25 cellular contexts compared by ENCODE assay signal in the genomic region with DNA sequence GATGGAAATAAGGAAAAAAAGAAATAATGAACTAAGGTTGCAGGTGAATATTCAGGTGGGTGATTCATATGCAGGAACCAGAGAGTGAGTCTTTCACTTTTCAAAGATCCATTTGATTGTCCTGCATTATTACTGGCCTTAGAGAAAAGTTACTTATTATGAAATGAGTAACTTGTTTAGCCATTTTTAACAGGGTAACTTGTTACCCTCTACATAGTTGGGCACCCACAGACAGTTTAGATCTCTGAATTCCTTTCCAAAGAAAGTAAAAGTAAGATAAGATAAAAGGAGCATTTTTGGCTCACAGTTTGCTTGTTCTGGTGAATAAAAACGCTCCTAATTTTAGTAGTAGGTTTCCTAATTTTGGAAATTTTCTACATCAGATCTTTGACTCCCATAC. TPM values are rescaled to one million over a fixed set of nuclear protein-coding genes. Genes with fewer than 3 reads are reported as not detected.
"Had no signal": no experiment of that assay in that cellular context is flagged by ENCODE, and none has a peak within 500 bp of the region (broad histone marks: within the 10 kb centered on the region; RNA-seq: fewer than 3 reads in every experiment).

No MANE protein-coding gene starts in this region.

- H3K79me2 ChIP-seq: parathyroid adenoma had no signal

- H3K36me3 Mint-ChIP-seq: activated CD4-positive, alpha-beta memory T cell treated with anti-CD3 and anti-CD28 coated beads for 36 hours had no signal

- H3K4me3 ChIP-seq: heart right ventricle, left ventricle myocardium inferior, lung, mucosa of descending colon, right lobe of liver, tibial nerve had no signal

- ATAC-seq: activated CD4-positive, CD25-positive, alpha-beta regulatory T cell treated with anti-CD3 and anti-CD28 coated beads, Interleukin-2, amount 50 U/mL, for 24 hours; activated T-cell treated with anti-CD3 and anti-CD28 coated beads, Interleukin-2, amount 50 U/mL, for 4 hours; activated T-helper 17 cell treated with anti-CD3 and anti-CD28 coated beads, Interleukin-2, amount 50 U/mL, for 72 hours; heart right ventricle; right lobe of liver; T-helper 17 cell had no signal

- DNase-seq: activated CD4-positive, alpha-beta memory T cell treated with anti-CD3 and anti-CD28 coated beads for 36 hours; activated CD4-positive, alpha-beta T cell treated with anti-CD3 and anti-CD28 coated beads, Interleukin-2, amount 10 ng/mL, durations not matched to agents 24 days and 14 days; activated CD8-positive, alpha-beta memory T cell treated with anti-CD3 and anti-CD28 coated beads, Interleukin-2, amount 50 U/mL, for 48 hours; activated gamma-delta T cell treated with Interleukin-2 at 50 U/mL for 16 hours; activated naive CD4-positive, alpha-beta T cell treated with anti-CD3 and anti-CD28 coated beads, Interleukin-2, amount 50 U/mL, for 16 hours; activated T-cell treated with anti-CD3 and anti-CD28 coated beads, Interleukin-2, amount 50 U/mL, for 4 hours; amniotic stem cell; caudate nucleus; foreskin melanocyte; heart right ventricle; left ventricle myocardium inferior; mucosa of descending colon; nephron progenitor cell; right lobe of liver; stimulated activated CD4-positive, alpha-beta T cell treated with anti-CD3 and anti-CD28 coated beads, Interleukin-2, amount 100 ng/mL, for 48 hours; stimulated activated naive CD4-positive, alpha-beta T cell treated with Interleukin-2 at 50 U/mL for 16 hours; T-helper 17 cell; T1000; WERI-Rb-1 had no signal

- H3K27ac Mint-ChIP-seq: activated CD4-positive, alpha-beta memory T cell treated with anti-CD3 and anti-CD28 coated beads for 36 hours; activated CD4-positive, alpha-beta T cell treated with anti-CD3 and anti-CD28 coated beads, Interleukin-2, amount 10 ng/mL, durations not matched to agents 24 days and 14 days; activated T-helper 17 cell treated with anti-CD3 and anti-CD28 coated beads, Interleukin-2, amount 50 U/mL, for 72 hours; T-helper 17 cell had no signal

- H3K9me3 Mint-ChIP-seq: activated CD4-positive, alpha-beta memory T cell treated with anti-CD3 and anti-CD28 coated beads for 36 hours; activated CD4-positive, alpha-beta T cell treated with anti-CD3 and anti-CD28 coated beads, Interleukin-2, amount 10 ng/mL, durations not matched to agents 24 days and 14 days; activated T-cell treated with anti-CD3 and anti-CD28 coated beads, Interleukin-2, amount 50 U/mL, for 4 hours; activated T-helper 17 cell treated with anti-CD3 and anti-CD28 coated beads, Interleukin-2, amount 50 U/mL, for 72 hours; nephron progenitor cell had no signal

- H2AFZ ChIP-seq: parathyroid adenoma had no signal

- H3K9me3 ChIP-seq: heart right ventricle, left ventricle myocardium inferior, mucosa of descending colon, neutrophil, right lobe of liver, tibial nerve had no signal

- H3K27ac ChIP-seq: heart right ventricle, left ventricle myocardium inferior, neutrophil, parathyroid adenoma, right lobe of liver, tibial nerve, WERI-Rb-1 had no signal

- H3K4me1 ChIP-seq: parathyroid adenoma, right lobe of liver had no signal

- H3K36me3 ChIP-seq: heart right ventricle, left ventricle myocardium inferior, neutrophil, right lobe of liver, tibial nerve, WERI-Rb-1 had no signal

- H3K4me3 Mint-ChIP-seq: activated CD4-positive, alpha-beta memory T cell treated with anti-CD3 and anti-CD28 coated beads for 36 hours; activated CD4-positive, alpha-beta T cell treated with anti-CD3 and anti-CD28 coated beads, Interleukin-2, amount 10 ng/mL, durations not matched to agents 24 days and 14 days; activated T-cell treated with anti-CD3 and anti-CD28 coated beads, Interleukin-2, amount 50 U/mL, for 4 hours; activated T-helper 17 cell treated with anti-CD3 and anti-CD28 coated beads, Interleukin-2, amount 50 U/mL, for 72 hours; nephron progenitor cell; T-helper 17 cell had no signal

- H3K27me3 ChIP-seq: heart right ventricle, neutrophil, right lobe of liver, tibial nerve had no signal

- H3K4me1 Mint-ChIP-seq: activated CD4-positive, alpha-beta T cell treated with anti-CD3 and anti-CD28 coated beads, Interleukin-2, amount 10 ng/mL, durations not matched to agents 24 days and 14 days; activated T-helper 17 cell treated with anti-CD3 and anti-CD28 coated beads, Interleukin-2, amount 50 U/mL, for 72 hours; nephron progenitor cell had no signal

RNA-seq across cellular contexts. Expression of a gene that starts 54.1 kb away (rescaled TPM):
- total RNA-seq: activated CD4-positive, alpha-beta memory T cell treated with anti-CD3 and anti-CD28 coated beads for 36 hours; activated CD4-positive, alpha-beta T cell treated with anti-CD3 and anti-CD28 coated beads, Interleukin-2, amount 10 ng/mL, durations not matched to agents 24 days and 14 days had no signal
